17 cellular contexts compared by ENCODE assay signal in the genomic region with DNA sequence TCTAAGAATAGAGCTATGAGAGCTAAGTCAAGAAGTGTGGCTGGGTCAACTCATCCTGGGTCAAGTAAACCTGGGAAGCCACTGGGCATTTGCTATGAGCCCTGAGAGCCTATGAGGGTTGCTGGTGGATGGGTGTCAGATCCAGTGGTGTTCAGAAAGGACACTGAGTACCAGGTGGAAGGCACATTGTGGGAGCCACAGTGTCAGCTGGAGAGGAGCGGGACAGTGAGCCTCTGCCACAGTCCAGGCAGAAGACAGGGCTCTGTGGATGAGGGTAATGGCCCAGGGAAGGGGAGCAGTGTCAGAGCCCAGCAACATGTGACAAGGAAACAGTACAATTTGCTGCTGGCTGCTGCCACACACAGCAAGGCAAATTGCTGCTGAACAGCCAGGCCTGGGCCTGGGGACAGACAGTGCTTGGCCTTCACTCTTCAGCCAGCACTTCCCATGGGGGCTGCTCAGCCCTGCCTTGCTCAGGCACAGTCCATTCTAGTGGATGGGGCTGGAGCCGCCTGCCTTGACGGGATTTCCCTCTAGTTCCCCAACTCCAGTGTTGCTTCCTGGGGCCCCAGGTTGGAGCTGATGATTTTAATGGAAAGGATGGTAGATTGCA.
A peak's percentile ranks its signal among the peaks of the same experiment; 100 is the strongest.
DNase-seq lines count a peak whose midpoint lies in the region; ATAC-seq and TF ChIP-seq lines count a peak whose summit lies in the region.
"Had no signal": no experiment of that assay in that cellular context is flagged by ENCODE, and none has a peak within 500 bp of the region (broad histone marks: within the 10 kb centered on the region; RNA-seq: fewer than 3 reads in every experiment).

No MANE protein-coding gene starts in this region.

- TF ChIP-seq POLR2A in HCT116 (IDR thresholded peaks at IDR 0.05; ENCODE audit: borderline replicate concordance, extremely low read depth, insufficient read depth, insufficient read length): no peak

- no peak for DNase-seq in DND-41
- DNase-seq in HCT116 (ENCODE audit: low read depth, low spot score): no peak
- DNase-seq in islet precursor cell: peak; percentile 46
- DNase-seq in osteoblast (ENCODE audit: insufficient read length, low spot score, missing footprints): peak; percentile 71
- no peak for DNase-seq in DMS53 (lab: John Stamatoyannopoulos, UW)
- no peak for DNase-seq in stimulated activated CD4-positive, alpha-beta T cell treated with anti-CD3 and anti-CD28 coated beads, Interleukin-4, amount 100 ng/mL, for 1 hour
- no peak for DNase-seq in germinal center (ENCODE audit: low spot score)
- DNase-seq: ACHN; CD4-positive, alpha-beta memory T cell; GOT3; Kasumi-1; NCI-H1694 treated with DMSO at 0.1 percent for 48 hours; NCI-H510A; PC-9; SJCRH30 had no signal

- intact Hi-C loops in HCT116 (cut with micrococcal nuclease): no loop called here

- H3K4me2 ChIP-seq in DND-41 (ENCODE audit: insufficient read depth, low read length) (no peak overlapping the region), HCT116 (ENCODE audit: low read length) (no peak overlapping the region), osteoblast (ENCODE audit: insufficient read depth, low read length) (no peak overlapping the region)
- H3K4me2 ChIP-seq: PC-9 had no signal

- H3K9me3 ChIP-seq in DND-41 (ENCODE audit: insufficient read depth, low read length, severe bottlenecking) (no peaks in the 10 kb centered on the region), HCT116 (ENCODE audit: control insufficient read depth in 1 of 2, insufficient read depth in 1 of 2, low read depth in 1 of 2, low read length in 2 of 2) (no peaks in the 10 kb centered on the region), osteoblast (ENCODE audit: low read depth, low read length) (no peaks in the 10 kb centered on the region)
- H3K9me3 ChIP-seq: SJCRH30 had no signal

- H3K27me3 ChIP-seq in DND-41 (ENCODE audit: insufficient read depth, low read length, poor library complexity): no peaks in the 10 kb centered on the region
- no peaks in the 10 kb centered on the region for H3K27me3 ChIP-seq in HCT116 (ENCODE audit: insufficient read depth, low read length)
- no peaks in the 10 kb centered on the region for H3K27me3 ChIP-seq in osteoblast (ENCODE audit: insufficient read depth, low read length)
- H3K27me3 ChIP-seq: BLaER1 treated with 17β-estradiol and CSF1 and Interleukin-3, amounts not matched to agents 10 nM and 100 nM; SJCRH30 had no signal

- no peaks in the 10 kb centered on the region for H3K9me2 ChIP-seq in HCT116 (ENCODE audit: insufficient read depth)

- no peaks in the 10 kb centered on the region for H3K36me3 ChIP-seq in DND-41 (ENCODE audit: insufficient read depth, low read length)
- no peaks in the 10 kb centered on the region for H3K36me3 ChIP-seq in HCT116 (ENCODE audit: control insufficient read depth in 1 of 2, insufficient read depth in 2 of 2, low read length in 2 of 2)
- H3K36me3 ChIP-seq in osteoblast (ENCODE audit: insufficient read depth, low read length): no peaks in the 10 kb centered on the region
- H3K36me3 ChIP-seq: BLaER1 treated with 17β-estradiol and CSF1 and Interleukin-3, amounts not matched to agents 10 nM and 100 nM; SJCRH30 had no signal

- H4K20me1 ChIP-seq in DND-41 (ENCODE audit: insufficient read depth, low read length) (no peaks in the 10 kb centered on the region), HCT116 (ENCODE audit: insufficient read depth) (no peaks in the 10 kb centered on the region), osteoblast (ENCODE audit: insufficient read depth, low read length) (no peaks in the 10 kb centered on the region)
- H4K20me1 ChIP-seq: BLaER1 treated with 17β-estradiol and CSF1 and Interleukin-3, amounts not matched to agents 10 nM and 100 nM had no signal

- POLR2A ChIA-PET in HCT116 (lab: Charles Lee): no interaction called here

- RAD21 ChIA-PET in HCT116 (lab: Charles Lee; ENCODE audit: low non-redundant PET in 1 of 2, low total read pairs in 2 of 2, uncharacterized antibody in 2 of 2, unreplicated experiment in 2 of 2): no interaction called here

- no peaks in the 10 kb centered on the region for H3K79me2 ChIP-seq in DND-41 (ENCODE audit: insufficient read depth, low read length)
- no peaks in the 10 kb centered on the region for H3K79me2 ChIP-seq in HCT116 (ENCODE audit: insufficient read depth, low read length)
- H3K79me2 ChIP-seq in osteoblast (ENCODE audit: insufficient read depth, low read length): no peaks in the 10 kb centered on the region

- H3K4me3 ChIP-seq in DND-41 (ENCODE audit: low read depth in 1 of 2, low read length in 2 of 2) (no peak overlapping the region), HCT116 (replicated peaks in 1 of 2; ENCODE audit: low read depth in 1 of 2, low read length in 2 of 2) (no peak overlapping the region), osteoblast (ENCODE audit: insufficient read depth, low read length) (no peak overlapping the region)
- H3K4me3 ChIP-seq: BLaER1 treated with 17β-estradiol and CSF1 and Interleukin-3, amounts not matched to agents 10 nM and 100 nM; PC-9; SJCRH30 had no signal

- BruUV-seq in HCT116 (replicated peaks; lab: Mats Ljungman, UMichigan): no TSS peak

- CTCF ChIA-PET in HCT116 (lab: Charles Lee): interaction anchor here (1.4 kb wide), 1 partner anchor 9 kb away, joined by 5 read pairs; no protein-coding TSS in a partner anchor

- no peak for TF ChIP-seq CTCF in DND-41 (IDR thresholded peaks at IDR 0.05; ENCODE audit: borderline replicate concordance, extremely low read depth, low read length, poor library complexity, severe bottlenecking)
- TF ChIP-seq CTCF in HCT116 (IDR thresholded peaks at IDR 0.05 in 2 of 3, conservative IDR thresholded peaks at IDR 0.05 in 1 of 3; ENCODE audit: borderline replicate concordance in 1 of 3, insufficient read depth in 1 of 3, low read depth in 2 of 3, low read length in 2 of 3): no peak
- no peak for TF ChIP-seq CTCF in osteoblast (IDR thresholded peaks at IDR 0.05; ENCODE audit: extremely low read depth, low read depth, low read length)

- no peak overlapping the region for H2AFZ ChIP-seq in DND-41 (ENCODE audit: low read depth, low read length)
- no peak overlapping the region for H2AFZ ChIP-seq in HCT116 (ENCODE audit: low read depth, low read length, poor library complexity, severe bottlenecking)
- no peak overlapping the region for H2AFZ ChIP-seq in osteoblast (ENCODE audit: low read length)
- H2AFZ ChIP-seq: PC-9 had no signal

- H3K9ac ChIP-seq in DND-41 (ENCODE audit: low read depth, low read length) (no peak overlapping the region), HCT116 (ENCODE audit: low read length) (no peak overlapping the region)
- H3K9ac ChIP-seq: BLaER1 treated with 17β-estradiol and CSF1 and Interleukin-3, amounts not matched to agents 10 nM and 100 nM had no signal

- ATAC-seq in DND-41 (ENCODE audit: insufficient read depth, low read depth): 0 out of 3 replicates have a peak, but pooled peaks have one; percentile 14
- peak; percentile 17; the same call in 1 of the 2 replicates for ATAC-seq in HCT116
- no peak for ATAC-seq in HG03442 (IDR thresholded peaks at IDR 0.05; ENCODE audit: unreplicated experiment)

- H3K4me1 ChIP-seq in DND-41 (ENCODE audit: insufficient read depth, low read length) (no peaks in the 10 kb centered on the region), HCT116 (ENCODE audit: control insufficient read depth in 1 of 2, insufficient read depth in 2 of 2, low read length in 2 of 2) (no peaks in the 10 kb centered on the region; a peak in 1 of 4 replicates), osteoblast (ENCODE audit: insufficient read depth, low read length) (peaks cover 10% of the 10 kb centered on the region)
- H3K4me1 ChIP-seq: SJCRH30 had no signal

- H3K27ac ChIP-seq in DND-41 (ENCODE audit: low read length): no peak overlapping the region; the same call in 1 of the 2 replicates
- H3K27ac ChIP-seq in HCT116 (ENCODE audit: low read depth, low read length): no peak overlapping the region
- H3K27ac ChIP-seq in osteoblast (ENCODE audit: low read depth, low read length): no peak overlapping the region
- H3K27ac ChIP-seq: BLaER1 treated with 17β-estradiol and CSF1 and Interleukin-3, amounts not matched to agents 10 nM and 100 nM; PC-9; SJCRH30 had no signal

- TF ChIP-seq RAD21 in HCT116 (IDR thresholded peaks at IDR 0.05; ENCODE audit: low read depth): no peak

TF ChIP-seq in HCT116, 20 proteins besides CTCF, POLR2A, EP300 and RAD21 (continues in another document):
- TF ChIP-seq EZH2 (IDR thresholded peaks at IDR 0.05) (no peak), YY1 (IDR thresholded peaks at IDR 0.05; ENCODE audit: extremely low read depth, insufficient replicate concordance, low read depth, low read length) (no peak), EZH2phosphoT487 (IDR thresholded peaks at IDR 0.05; ENCODE audit: borderline replicate concordance) (no peak), POLR2AphosphoS5 (IDR thresholded peaks at IDR 0.05; ENCODE audit: low read depth, low read length) (no peak), ELF1 (IDR thresholded peaks at IDR 0.05; ENCODE audit: borderline replicate concordance, low read depth) (no peak), TCF7L2 (IDR thresholded peaks at IDR 0.05; ENCODE audit: borderline replicate concordance, extremely low read depth, insufficient read depth, insufficient read length) (no peak), JUND (IDR thresholded peaks at IDR 0.05) (no peak), SRF (IDR thresholded peaks at IDR 0.05; ENCODE audit: low read depth) (no peak)
- TF ChIP-seq, protein P1, sequence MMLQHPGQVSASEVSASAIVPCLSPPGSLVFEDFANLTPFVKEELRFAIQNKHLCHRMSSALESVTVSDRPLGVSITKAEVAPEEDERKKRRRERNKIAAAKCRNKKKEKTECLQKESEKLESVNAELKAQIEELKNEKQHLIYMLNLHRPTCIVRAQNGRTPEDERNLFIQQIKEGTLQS (IDR thresholded peaks at IDR 0.05): no peak
- TF ChIP-seq, protein P2, sequence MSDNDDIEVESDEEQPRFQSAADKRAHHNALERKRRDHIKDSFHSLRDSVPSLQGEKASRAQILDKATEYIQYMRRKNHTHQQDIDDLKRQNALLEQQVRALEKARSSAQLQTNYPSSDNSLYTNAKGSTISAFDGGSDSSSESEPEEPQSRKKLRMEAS (IDR thresholded peaks at IDR 0.05): no peak
- TF ChIP-seq, protein P3, sequence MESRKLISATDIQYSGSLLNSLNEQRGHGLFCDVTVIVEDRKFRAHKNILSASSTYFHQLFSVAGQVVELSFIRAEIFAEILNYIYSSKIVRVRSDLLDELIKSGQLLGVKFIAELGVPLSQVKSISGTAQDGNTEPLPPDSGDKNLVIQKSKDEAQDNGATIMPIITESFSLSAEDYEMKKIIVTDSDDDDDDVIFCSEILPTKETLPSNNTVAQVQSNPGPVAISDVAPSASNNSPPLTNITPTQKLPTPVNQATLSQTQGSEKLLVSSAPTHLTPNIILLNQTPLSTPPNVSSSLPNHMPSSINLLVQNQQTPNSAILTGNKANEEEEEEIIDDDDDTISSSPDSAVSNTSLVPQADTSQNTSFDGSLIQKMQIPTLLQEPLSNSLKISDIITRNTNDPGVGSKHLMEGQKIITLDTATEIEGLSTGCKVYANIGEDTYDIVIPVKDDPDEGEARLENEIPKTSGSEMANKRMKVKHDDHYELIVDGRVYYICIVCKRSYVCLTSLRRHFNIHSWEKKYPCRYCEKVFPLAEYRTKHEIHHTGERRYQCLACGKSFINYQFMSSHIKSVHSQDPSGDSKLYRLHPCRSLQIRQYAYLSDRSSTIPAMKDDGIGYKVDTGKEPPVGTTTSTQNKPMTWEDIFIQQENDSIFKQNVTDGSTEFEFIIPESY (IDR thresholded peaks at IDR 0.05; ENCODE audit: extremely low read depth, insufficient replicate concordance, low read length): no peak

Comparison
In these comparisons a context has a peak if more than half of its experiments do, and no peak if none do; other contexts are left out.
1. DNase-seq: peak in islet precursor cell (single experiment) and osteoblast (single experiment); none in DND-41 (single experiment), HCT116 (single experiment), DMS53 (single experiment), stimulated activated CD4-positive, alpha-beta T cell treated with anti-CD3 and anti-CD28 coated beads, Interleukin-4, amount 100 ng/mL, for 1 hour (single experiment) and germinal center (single experiment).